In genomic region chr2:85400951-85401805, GRCh38 we compare ENCODE assay signal across 21 cellular contexts. TPM values are rescaled to one million over a fixed set of nuclear protein-coding genes. Genes with fewer than 3 reads are reported as not detected.
A peak's percentile ranks its signal among the peaks of the same experiment; 100 is the strongest.
DNase-seq lines count a peak whose midpoint lies in the region; ATAC-seq and TF ChIP-seq lines count a peak whose summit lies in the region.
"Had no signal": no experiment of that assay in that cellular context is flagged by ENCODE, and none has a peak within 500 bp of the region (broad histone marks: within the 10 kb centered on the region; RNA-seq: fewer than 3 reads in every experiment).

No MANE protein-coding gene starts in this region.

- H3K4me1 ChIP-seq in breast epithelium (peaks cover 0 to 6% of the 10 kb centered on the region in 2 donors), neutrophil (ENCODE audit: control insufficient read depth in 1 of 2, insufficient read depth in 1 of 2, low read depth in 1 of 2, low read length in 1 of 2) (peaks cover 44 to 46% of the 10 kb centered on the region in 2 experiments)

- DNase-seq in MCF 10A (ENCODE audit: unreplicated experiment) (no peak), breast epithelium (ENCODE audit: low spot score in 2 of 2) (no peak), RKO (ENCODE audit: low spot score) (no peak), T-helper 9 cell (no peak), activated gamma-delta T cell (lab: John Stamatoyannopoulos, UW) (no peak)
- no peak for DNase-seq in CD4-positive, alpha-beta T cell
- DNase-seq: activated T-cell treated with anti-CD3 and anti-CD28 coated beads, Interleukin-2, amount 50 U/mL, for 72 hours; HCEC 1CT; mucosa of descending colon; NCI-H1436; NCI-H2171; NCI-H526; stimulated activated CD4-positive, alpha-beta T cell treated with anti-CD3 and anti-CD28 coated beads, Interleukin-4, amount 100 ng/mL, for 1 hour; stimulated activated naive CD8-positive, alpha-beta T cell treated with anti-CD3 and anti-CD28 coated beads, Interleukin-15, Interleukin-2, amounts not matched to agents 100 U/mL and 50 U/mL, for 24 hours; transverse colon had no signal

- no peak overlapping the region for H3K4me3 Mint-ChIP-seq in MCF 10A (ENCODE audit: unreplicated experiment)
- H3K4me3 Mint-ChIP-seq in CD4-positive, alpha-beta T cell: no peak overlapping the region
- H3K4me3 Mint-ChIP-seq: activated naive CD8-positive, alpha-beta T cell; activated T-cell treated with anti-CD3 and anti-CD28 coated beads, Interleukin-2, amount 50 U/mL, for 72 hours had no signal

- TF ChIP-seq CTCF in MCF 10A (IDR thresholded peaks at IDR 0.05; ENCODE audit: unreplicated experiment) (no peak), breast epithelium (IDR thresholded peaks at IDR 0.05) (no peak), VCaP (conservative IDR thresholded peaks at IDR 0.05) (no peak), neutrophil (IDR thresholded peaks at IDR 0.05) (no peak)
- TF ChIP-seq CTCF in CD4-positive, alpha-beta T cell (IDR thresholded peaks at IDR 0.05): no peak

- TF ChIP-seq POLR2A in breast epithelium (IDR thresholded peaks at IDR 0.05): no peak

- CTCF ChIA-PET in MCF 10A (lab: Yijun Ruan, JAX): interaction anchor here (0.7 kb wide), 3 partner anchors 15 to 45 kb away, joined by 3 read pairs; no protein-coding TSS in a partner anchor
- CTCF ChIA-PET in CD4-positive, alpha-beta T cell (lab: Charles Lee): no interaction called here

- H3K36me3 ChIP-seq in breast epithelium: no peaks in the 10 kb centered on the region
- H3K36me3 ChIP-seq in neutrophil: peaks cover 55% of the 10 kb centered on the region
- H3K36me3 ChIP-seq: transverse colon had no signal

- POLR2A ChIA-PET in MCF 10A (lab: Yijun Ruan, JAX): no interaction called here
- POLR2A ChIA-PET in CD4-positive, alpha-beta T cell (lab: Charles Lee): no interaction called here

- H3K9me3 Mint-ChIP-seq in MCF 10A (ENCODE audit: unreplicated experiment): no peaks in the 10 kb centered on the region
- H3K9me3 Mint-ChIP-seq in CD4-positive, alpha-beta T cell: peaks cover 2% of the 10 kb centered on the region

- H3K27ac ChIP-seq in breast epithelium (peak overlapping the region in 1 of 2 donors; percentile 36), VCaP (peak overlapping the region; percentile 45), neutrophil (peak overlapping the region; percentile 72)
- H3K27ac ChIP-seq in CD4-positive, alpha-beta T cell (ENCODE audit: low read depth, low read length): no peak overlapping the region
- H3K27ac ChIP-seq: esophagus muscularis mucosa, transverse colon had no signal

- H3K9me3 ChIP-seq in breast epithelium (no peaks in the 10 kb centered on the region), neutrophil (no peaks in the 10 kb centered on the region)
- H3K9me3 ChIP-seq in CD4-positive, alpha-beta T cell (ENCODE audit: control insufficient read depth, low read length): no peaks in the 10 kb centered on the region

- no peak overlapping the region for H3K4me3 ChIP-seq in breast epithelium
- peak overlapping the region in 1 of 2 experiments; percentile 27 for H3K4me3 ChIP-seq in neutrophil (ENCODE audit: low read depth in 1 of 2, low read length in 1 of 2)
- H3K4me3 ChIP-seq: esophagus muscularis mucosa, K562, mucosa of descending colon, smooth muscle cell, transverse colon had no signal

- no peaks in the 10 kb centered on the region for H3K27me3 Mint-ChIP-seq in MCF 10A (ENCODE audit: insufficient read depth, unreplicated experiment)
- no peaks in the 10 kb centered on the region for H3K27me3 Mint-ChIP-seq in CD4-positive, alpha-beta T cell
- H3K27me3 Mint-ChIP-seq: activated naive CD8-positive, alpha-beta T cell had no signal

- no peak overlapping the region for H3K27ac Mint-ChIP-seq in MCF 10A (ENCODE audit: low read depth, unreplicated experiment)
- H3K27ac Mint-ChIP-seq in CD4-positive, alpha-beta T cell: no peak overlapping the region
- H3K27ac Mint-ChIP-seq: activated naive CD8-positive, alpha-beta T cell; activated T-cell treated with anti-CD3 and anti-CD28 coated beads, Interleukin-2, amount 50 U/mL, for 72 hours had no signal

- BruUV-seq in MCF 10A (replicated peaks; lab: Mats Ljungman, UMichigan): TSS peak; percentile 74

- no peak for ATAC-seq in CD4-positive, alpha-beta T cell (ENCODE audit: poor library complexity)
- ATAC-seq: activated T-cell treated with anti-CD3 and anti-CD28 coated beads, Interleukin-2, amount 50 U/mL, for 72 hours; K562; stimulated activated naive CD8-positive, alpha-beta T cell treated with anti-CD3 and anti-CD28 coated beads, Interleukin-15, Interleukin-2, amounts not matched to agents 100 U/mL and 50 U/mL, for 24 hours had no signal

- intact Hi-C loops in MCF 10A (cut with micrococcal nuclease) (no loop called here), breast epithelium (cut with DNase I; ENCODE audit: low total_unique reads) (no loop called here)
- intact Hi-C loops in CD4-positive, alpha-beta T cell (cut with DNase I, micrococcal nuclease): no loop called here

- no peaks in the 10 kb centered on the region for H3K4me1 Mint-ChIP-seq in MCF 10A (ENCODE audit: insufficient read depth, unreplicated experiment)
- peaks cover 13% of the 10 kb centered on the region for H3K4me1 Mint-ChIP-seq in CD4-positive, alpha-beta T cell (ENCODE audit: low read depth)

- H3K27me3 ChIP-seq in breast epithelium (no peaks in the 10 kb centered on the region), neutrophil (no peaks in the 10 kb centered on the region)
- no peaks in the 10 kb centered on the region for H3K27me3 ChIP-seq in CD4-positive, alpha-beta T cell (ENCODE audit: control insufficient read depth, insufficient read depth, low read length)
- H3K27me3 ChIP-seq: esophagus muscularis mucosa, transverse colon had no signal

- peaks cover 69% of the 10 kb centered on the region for H3K36me3 Mint-ChIP-seq in MCF 10A (ENCODE audit: insufficient read depth, unreplicated experiment)
- H3K36me3 Mint-ChIP-seq in CD4-positive, alpha-beta T cell (ENCODE audit: low read depth): peaks cover 28% of the 10 kb centered on the region

RNA-seq across cellular contexts. Expression of gene CAPG, which starts 9.0 kb away (rescaled TPM):
- total RNA-seq in MCF 10A (2022): 173 and 188 TPM in 2 replicates
- total RNA-seq in breast epithelium: 100 to 1,000 TPM; 102 to 254 (median 109) TPM
- total RNA-seq in CD4-positive, alpha-beta T cell: 10 to 100 TPM; 21.7 to 23.3 TPM

RNA-seq across cellular contexts. Expression of gene SH2D6, which starts 17.3 kb away (rescaled TPM):
- 0.84 and 2.2 TPM in 2 replicates for total RNA-seq in MCF 10A (2022)
- total RNA-seq in breast epithelium: not detected
- total RNA-seq in CD4-positive, alpha-beta T cell: under 1 TPM in 1 of 2 experiments, not detected in 1; 0.30 TPM
- total RNA-seq: esophagus muscularis mucosa, smooth muscle cell had no signal

RNA-seq across cellular contexts. Expression of gene ELMOD3, which starts 46.6 kb away (rescaled TPM):
- total RNA-seq in MCF 10A (2022) (16.2 and 16.7 TPM in 2 replicates), breast epithelium (100 to 1,000 TPM in 1 of 3 donors, 10 to 100 TPM in 2; 42.9 to 149 (median 47.0) TPM)
- total RNA-seq in CD4-positive, alpha-beta T cell: 10 to 100 TPM; 13.5 to 15.3 TPM

RNA-seq across cellular contexts. Expression of gene RETSAT, which starts 46.9 kb away (rescaled TPM):
- total RNA-seq in MCF 10A (2022) (59.2 and 60.4 TPM in 2 replicates), breast epithelium (100 to 1,000 TPM in 2 of 3 donors, 10 to 100 TPM in 1; 96.4 to 534 (median 101) TPM)
- total RNA-seq in CD4-positive, alpha-beta T cell: 10 to 100 TPM; 19.2 to 22.2 TPM
